Comparison of ENCODE assay signal across 8 cellular contexts in genomic region chr12:121786441-121786825, GRCh38. TPM values are rescaled to one million over a fixed set of nuclear protein-coding genes. Genes with fewer than 3 reads are reported as not detected.
DNase-seq lines count a peak whose midpoint lies in the region; ATAC-seq and TF ChIP-seq lines count a peak whose summit lies in the region.

No MANE protein-coding gene starts in this region.

- intact Hi-C loops in activated naive CD4-positive, alpha-beta T cell treated with anti-CD3 and anti-CD28 coated beads for 36 hours (cut with micrococcal nuclease) = loop anchor here (5.0 kb wide), 1 partner anchor 296 kb away; no protein-coding TSS in a partner anchor
- intact Hi-C loops in vagina (cut with DNase I) = no loop called here

- H3K27ac ChIP-seq in ACC112 (ENCODE audit: low read depth, low read length) (peak overlapping the region; percentile 8; the same call in 1 of the 2 replicates), vagina (peak overlapping the region; percentile 66)

- H3K27me3 ChIP-seq in ACC112 (ENCODE audit: insufficient read depth, low read length) (no peaks in the 10 kb centered on the region), vagina (no peaks in the 10 kb centered on the region)

- H2AFZ ChIP-seq in ACC112 (ENCODE audit: low read length, unreplicated experiment) = no peak overlapping the region

- no peaks in the 10 kb centered on the region for H3K9me3 ChIP-seq in vagina

- H3K4me1 Mint-ChIP-seq in activated naive CD4-positive, alpha-beta T cell treated with anti-CD3 and anti-CD28 coated beads for 36 hours (ENCODE audit: low read depth) = peaks cover 96% of the 10 kb centered on the region

- CTCF ChIA-PET in activated naive CD4-positive, alpha-beta T cell treated with anti-CD3 and anti-CD28 coated beads for 36 hours (lab: Charles Lee) = interaction anchor here (0.6 to 17.1 kb wide), 4 partner anchors 8 to 90 kb away, joined by 3 to 381 read pairs (median 6); partner anchors contain the start of gene RHOF

- H3K4me3 ChIP-seq in ACC112 (ENCODE audit: low read depth, low read length) (no peak overlapping the region), LNCaP clone FGC (ENCODE audit: low read depth, low read length) (no peak overlapping the region), vagina (no peak overlapping the region)

- no peak for TF ChIP-seq CTCF in LNCaP clone FGC (IDR thresholded peaks at IDR 0.05; ENCODE audit: control insufficient read depth, extremely low read depth, insufficient read depth)
- TF ChIP-seq CTCF in vagina (IDR thresholded peaks at IDR 0.05) = no peak

- H3K36me3 Mint-ChIP-seq in activated naive CD4-positive, alpha-beta T cell treated with anti-CD3 and anti-CD28 coated beads for 36 hours (ENCODE audit: low read depth) = peaks cover 31% of the 10 kb centered on the region

- peak; percentile 41 for DNase-seq in LNCaP clone FGC (ENCODE audit: low read depth)
- peak; percentile 80 for DNase-seq in activated naive CD4-positive, alpha-beta T cell treated with anti-CD3 and anti-CD28 coated beads for 36 hours
- DNase-seq in islet precursor cell = peak; percentile 91
- DNase-seq in vagina (ENCODE audit: extremely low spot score in 2 of 2) = no peak

- no peaks in the 10 kb centered on the region for H3K36me3 ChIP-seq in ACC112 (ENCODE audit: insufficient read depth, low read length)
- no peaks in the 10 kb centered on the region for H3K36me3 ChIP-seq in vagina

- H3K27ac Mint-ChIP-seq in activated naive CD4-positive, alpha-beta T cell treated with anti-CD3 and anti-CD28 coated beads for 36 hours = peak overlapping the region; percentile 99

- H3K9me3 Mint-ChIP-seq in activated naive CD4-positive, alpha-beta T cell treated with anti-CD3 and anti-CD28 coated beads for 36 hours = no peaks in the 10 kb centered on the region

- peaks cover 35% of the 10 kb centered on the region for H3K4me1 ChIP-seq in ACC112 (ENCODE audit: control insufficient read depth, insufficient read depth, low read length, unreplicated experiment)
- peaks cover 48% of the 10 kb centered on the region for H3K4me1 ChIP-seq in vagina

- TF ChIP-seq POLR2A in vagina (IDR thresholded peaks at IDR 0.05) = no peak

- ATAC-seq in HG02970 (IDR thresholded peaks at IDR 0.05; ENCODE audit: low FRiP score, unreplicated experiment) (no peak), HG02852 (IDR thresholded peaks at IDR 0.05; ENCODE audit: unreplicated experiment) (no peak), HG03139 (IDR thresholded peaks at IDR 0.05; ENCODE audit: unreplicated experiment) (no peak)

- no peaks in the 10 kb centered on the region for H3K79me2 ChIP-seq in ACC112 (ENCODE audit: control insufficient read depth, insufficient read depth, low read length, unreplicated experiment)

- H3K4me3 Mint-ChIP-seq in activated naive CD4-positive, alpha-beta T cell treated with anti-CD3 and anti-CD28 coated beads for 36 hours = peak overlapping the region; percentile 41

- H3K27me3 Mint-ChIP-seq in activated naive CD4-positive, alpha-beta T cell treated with anti-CD3 and anti-CD28 coated beads for 36 hours (ENCODE audit: low read depth) = no peaks in the 10 kb centered on the region

RNA-seq across cellular contexts. Expression of gene RHOF, which starts 7.1 kb away (rescaled TPM):
- total RNA-seq in activated naive CD4-positive, alpha-beta T cell treated with anti-CD3 and anti-CD28 coated beads for 36 hours = 10 to 100 TPM; 64.4 to 67.5 TPM
- 16.5 TPM for total RNA-seq in vagina

RNA-seq across cellular contexts. Expression of gene SETD1B, which starts 17.4 kb away (rescaled TPM):
- total RNA-seq in activated naive CD4-positive, alpha-beta T cell treated with anti-CD3 and anti-CD28 coated beads for 36 hours = 1 to 10 TPM; 8.2 to 8.3 TPM
- total RNA-seq in vagina = 10.6 TPM

Comparison
In these comparisons a context has a peak if more than half of its experiments do, and no peak if none do; other contexts are left out.
1. DNase-seq: peak in LNCaP clone FGC (single experiment), activated naive CD4-positive, alpha-beta T cell treated with anti-CD3 and anti-CD28 coated beads for 36 hours (single experiment) and islet precursor cell (single experiment); none in vagina (0 of 2).